ENCODE assay signal across 1 cellular context in the genomic region with DNA sequence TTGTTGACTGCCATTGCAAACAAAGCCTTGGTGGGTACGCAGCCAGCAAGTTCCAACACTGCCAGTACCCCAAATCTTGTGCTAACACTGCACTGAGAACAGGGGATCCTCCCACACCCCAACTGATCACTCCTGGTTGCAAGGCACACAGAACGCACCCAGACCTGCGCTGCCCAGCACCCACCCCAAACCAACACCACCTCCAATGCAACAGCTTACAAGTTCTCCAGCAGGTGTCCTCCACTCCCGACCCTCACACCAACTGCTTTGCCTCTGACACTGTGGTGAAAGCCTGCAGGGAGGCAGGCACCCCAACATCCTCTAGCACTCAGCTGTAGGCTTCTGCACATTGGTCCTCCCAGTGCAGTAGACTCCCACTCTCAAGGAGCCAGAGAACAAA.
TF ChIP-seq lines count a peak whose summit lies in the region.

No MANE protein-coding gene starts in this region.

TF ChIP-seq in H1, 55 proteins besides CTCF, POLR2A, EP300 and RAD21 (continued from another document):
- TF ChIP-seq SIRT6 (IDR thresholded peaks at IDR 0.05; ENCODE audit: low read length) (no peak), CBX5 (IDR thresholded peaks at IDR 0.05; ENCODE audit: low read depth, low read length) (no peak)
- TF ChIP-seq, protein P1, sequence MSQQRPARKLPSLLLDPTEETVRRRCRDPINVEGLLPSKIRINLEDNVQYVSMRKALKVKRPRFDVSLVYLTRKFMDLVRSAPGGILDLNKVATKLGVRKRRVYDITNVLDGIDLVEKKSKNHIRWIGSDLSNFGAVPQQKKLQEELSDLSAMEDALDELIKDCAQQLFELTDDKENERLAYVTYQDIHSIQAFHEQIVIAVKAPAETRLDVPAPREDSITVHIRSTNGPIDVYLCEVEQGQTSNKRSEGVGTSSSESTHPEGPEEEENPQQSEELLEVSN (IDR thresholded peaks at IDR 0.05): no peak
- TF ChIP-seq, protein P2, sequence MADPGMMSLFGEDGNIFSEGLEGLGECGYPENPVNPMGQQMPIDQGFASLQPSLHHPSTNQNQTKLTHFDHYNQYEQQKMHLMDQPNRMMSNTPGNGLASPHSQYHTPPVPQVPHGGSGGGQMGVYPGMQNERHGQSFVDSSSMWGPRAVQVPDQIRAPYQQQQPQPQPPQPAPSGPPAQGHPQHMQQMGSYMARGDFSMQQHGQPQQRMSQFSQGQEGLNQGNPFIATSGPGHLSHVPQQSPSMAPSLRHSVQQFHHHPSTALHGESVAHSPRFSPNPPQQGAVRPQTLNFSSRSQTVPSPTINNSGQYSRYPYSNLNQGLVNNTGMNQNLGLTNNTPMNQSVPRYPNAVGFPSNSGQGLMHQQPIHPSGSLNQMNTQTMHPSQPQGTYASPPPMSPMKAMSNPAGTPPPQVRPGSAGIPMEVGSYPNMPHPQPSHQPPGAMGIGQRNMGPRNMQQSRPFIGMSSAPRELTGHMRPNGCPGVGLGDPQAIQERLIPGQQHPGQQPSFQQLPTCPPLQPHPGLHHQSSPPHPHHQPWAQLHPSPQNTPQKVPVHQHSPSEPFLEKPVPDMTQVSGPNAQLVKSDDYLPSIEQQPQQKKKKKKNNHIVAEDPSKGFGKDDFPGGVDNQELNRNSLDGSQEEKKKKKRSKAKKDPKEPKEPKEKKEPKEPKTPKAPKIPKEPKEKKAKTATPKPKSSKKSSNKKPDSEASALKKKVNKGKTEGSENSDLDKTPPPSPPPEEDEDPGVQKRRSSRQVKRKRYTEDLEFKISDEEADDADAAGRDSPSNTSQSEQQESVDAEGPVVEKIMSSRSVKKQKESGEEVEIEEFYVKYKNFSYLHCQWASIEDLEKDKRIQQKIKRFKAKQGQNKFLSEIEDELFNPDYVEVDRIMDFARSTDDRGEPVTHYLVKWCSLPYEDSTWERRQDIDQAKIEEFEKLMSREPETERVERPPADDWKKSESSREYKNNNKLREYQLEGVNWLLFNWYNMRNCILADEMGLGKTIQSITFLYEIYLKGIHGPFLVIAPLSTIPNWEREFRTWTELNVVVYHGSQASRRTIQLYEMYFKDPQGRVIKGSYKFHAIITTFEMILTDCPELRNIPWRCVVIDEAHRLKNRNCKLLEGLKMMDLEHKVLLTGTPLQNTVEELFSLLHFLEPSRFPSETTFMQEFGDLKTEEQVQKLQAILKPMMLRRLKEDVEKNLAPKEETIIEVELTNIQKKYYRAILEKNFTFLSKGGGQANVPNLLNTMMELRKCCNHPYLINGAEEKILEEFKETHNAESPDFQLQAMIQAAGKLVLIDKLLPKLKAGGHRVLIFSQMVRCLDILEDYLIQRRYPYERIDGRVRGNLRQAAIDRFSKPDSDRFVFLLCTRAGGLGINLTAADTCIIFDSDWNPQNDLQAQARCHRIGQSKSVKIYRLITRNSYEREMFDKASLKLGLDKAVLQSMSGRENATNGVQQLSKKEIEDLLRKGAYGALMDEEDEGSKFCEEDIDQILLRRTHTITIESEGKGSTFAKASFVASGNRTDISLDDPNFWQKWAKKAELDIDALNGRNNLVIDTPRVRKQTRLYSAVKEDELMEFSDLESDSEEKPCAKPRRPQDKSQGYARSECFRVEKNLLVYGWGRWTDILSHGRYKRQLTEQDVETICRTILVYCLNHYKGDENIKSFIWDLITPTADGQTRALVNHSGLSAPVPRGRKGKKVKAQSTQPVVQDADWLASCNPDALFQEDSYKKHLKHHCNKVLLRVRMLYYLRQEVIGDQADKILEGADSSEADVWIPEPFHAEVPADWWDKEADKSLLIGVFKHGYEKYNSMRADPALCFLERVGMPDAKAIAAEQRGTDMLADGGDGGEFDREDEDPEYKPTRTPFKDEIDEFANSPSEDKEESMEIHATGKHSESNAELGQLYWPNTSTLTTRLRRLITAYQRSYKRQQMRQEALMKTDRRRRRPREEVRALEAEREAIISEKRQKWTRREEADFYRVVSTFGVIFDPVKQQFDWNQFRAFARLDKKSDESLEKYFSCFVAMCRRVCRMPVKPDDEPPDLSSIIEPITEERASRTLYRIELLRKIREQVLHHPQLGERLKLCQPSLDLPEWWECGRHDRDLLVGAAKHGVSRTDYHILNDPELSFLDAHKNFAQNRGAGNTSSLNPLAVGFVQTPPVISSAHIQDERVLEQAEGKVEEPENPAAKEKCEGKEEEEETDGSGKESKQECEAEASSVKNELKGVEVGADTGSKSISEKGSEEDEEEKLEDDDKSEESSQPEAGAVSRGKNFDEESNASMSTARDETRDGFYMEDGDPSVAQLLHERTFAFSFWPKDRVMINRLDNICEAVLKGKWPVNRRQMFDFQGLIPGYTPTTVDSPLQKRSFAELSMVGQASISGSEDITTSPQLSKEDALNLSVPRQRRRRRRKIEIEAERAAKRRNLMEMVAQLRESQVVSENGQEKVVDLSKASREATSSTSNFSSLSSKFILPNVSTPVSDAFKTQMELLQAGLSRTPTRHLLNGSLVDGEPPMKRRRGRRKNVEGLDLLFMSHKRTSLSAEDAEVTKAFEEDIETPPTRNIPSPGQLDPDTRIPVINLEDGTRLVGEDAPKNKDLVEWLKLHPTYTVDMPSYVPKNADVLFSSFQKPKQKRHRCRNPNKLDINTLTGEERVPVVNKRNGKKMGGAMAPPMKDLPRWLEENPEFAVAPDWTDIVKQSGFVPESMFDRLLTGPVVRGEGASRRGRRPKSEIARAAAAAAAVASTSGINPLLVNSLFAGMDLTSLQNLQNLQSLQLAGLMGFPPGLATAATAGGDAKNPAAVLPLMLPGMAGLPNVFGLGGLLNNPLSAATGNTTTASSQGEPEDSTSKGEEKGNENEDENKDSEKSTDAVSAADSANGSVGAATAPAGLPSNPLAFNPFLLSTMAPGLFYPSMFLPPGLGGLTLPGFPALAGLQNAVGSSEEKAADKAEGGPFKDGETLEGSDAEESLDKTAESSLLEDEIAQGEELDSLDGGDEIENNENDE (IDR thresholded peaks at IDR 0.05; ENCODE audit: insufficient replicate concordance, low read length): no peak
TF ChIP-seq in H1: peak in this region for 0.
